Comparison of ENCODE assay signal across 3 cellular contexts in the genomic region with DNA sequence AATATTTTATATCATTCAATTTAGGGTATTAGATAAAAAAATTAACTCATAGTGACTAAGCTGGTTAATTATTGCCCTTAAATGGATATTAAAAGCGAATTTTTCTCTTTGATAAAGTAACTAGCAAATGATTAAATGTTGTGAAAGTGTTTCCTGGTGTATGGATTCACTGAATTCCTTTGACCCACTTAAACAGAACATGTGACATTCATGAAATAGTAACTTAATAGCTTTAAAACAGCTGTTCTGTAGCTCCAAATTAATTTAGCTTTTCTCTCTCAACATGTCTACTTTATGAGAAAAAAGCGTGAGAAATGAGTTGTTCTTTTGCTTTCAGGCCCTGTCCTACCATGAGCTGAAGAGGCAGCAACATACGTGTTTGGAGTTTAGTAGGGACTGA.
A peak's percentile ranks its signal among the peaks of the same experiment; 100 is the strongest.
TF ChIP-seq lines count a peak whose summit lies in the region.

No MANE protein-coding gene starts in this region.

TF ChIP-seq in IMR-90, 13 proteins besides CTCF, POLR2A, EP300 and RAD21:
- TF ChIP-seq, protein P1, sequence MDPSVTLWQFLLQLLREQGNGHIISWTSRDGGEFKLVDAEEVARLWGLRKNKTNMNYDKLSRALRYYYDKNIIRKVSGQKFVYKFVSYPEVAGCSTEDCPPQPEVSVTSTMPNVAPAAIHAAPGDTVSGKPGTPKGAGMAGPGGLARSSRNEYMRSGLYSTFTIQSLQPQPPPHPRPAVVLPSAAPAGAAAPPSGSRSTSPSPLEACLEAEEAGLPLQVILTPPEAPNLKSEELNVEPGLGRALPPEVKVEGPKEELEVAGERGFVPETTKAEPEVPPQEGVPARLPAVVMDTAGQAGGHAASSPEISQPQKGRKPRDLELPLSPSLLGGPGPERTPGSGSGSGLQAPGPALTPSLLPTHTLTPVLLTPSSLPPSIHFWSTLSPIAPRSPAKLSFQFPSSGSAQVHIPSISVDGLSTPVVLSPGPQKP (IDR thresholded peaks at IDR 0.05; ENCODE audit: borderline replicate concordance, low read depth, low read length): no peak
- TF ChIP-seq FOS (IDR thresholded peaks at IDR 0.05; ENCODE audit: low read depth, low read length): no peak
- TF ChIP-seq RFX5 (IDR thresholded peaks at IDR 0.05; ENCODE audit: low read depth, low read length): no peak
- no peak for TF ChIP-seq MAFK (IDR thresholded peaks at IDR 0.05; ENCODE audit: low read depth, low read length)
- no peak for TF ChIP-seq CEBPB (IDR thresholded peaks at IDR 0.05; ENCODE audit: low read depth, low read length)
- TF ChIP-seq RCOR1 (IDR thresholded peaks at IDR 0.05; ENCODE audit: insufficient replicate concordance, low read length): no peak

TF ChIP-seq in liver, 16 proteins besides CTCF, POLR2A, EP300 and RAD21:
- TF ChIP-seq HNF4G (IDR thresholded peaks at IDR 0.05): no peak
- peak in 1 of 2 donors; percentile 34 for TF ChIP-seq RXRA (IDR thresholded peaks at IDR 0.05)
- no peak for TF ChIP-seq FOXA1 (IDR thresholded peaks at IDR 0.05)
- no peak for TF ChIP-seq EGR1 (IDR thresholded peaks at IDR 0.05; ENCODE audit: low read depth in 2 of 2)
- TF ChIP-seq TAF1 (conservative IDR thresholded peaks at IDR 0.05): no peak
- peak; percentile 67 for TF ChIP-seq SP1 (IDR thresholded peaks at IDR 0.05)

TF ChIP-seq in GM23338, 12 proteins besides CTCF, POLR2A, EP300 and RAD21:
- TF ChIP-seq CREB1 (CRISPR knock-in tag; IDR thresholded peaks at IDR 0.05; ENCODE audit: low read depth): no peak
- TF ChIP-seq EZH2phosphoT487 (IDR thresholded peaks at IDR 0.05; ENCODE audit: unreplicated experiment): no peak
- TF ChIP-seq, protein P2, sequence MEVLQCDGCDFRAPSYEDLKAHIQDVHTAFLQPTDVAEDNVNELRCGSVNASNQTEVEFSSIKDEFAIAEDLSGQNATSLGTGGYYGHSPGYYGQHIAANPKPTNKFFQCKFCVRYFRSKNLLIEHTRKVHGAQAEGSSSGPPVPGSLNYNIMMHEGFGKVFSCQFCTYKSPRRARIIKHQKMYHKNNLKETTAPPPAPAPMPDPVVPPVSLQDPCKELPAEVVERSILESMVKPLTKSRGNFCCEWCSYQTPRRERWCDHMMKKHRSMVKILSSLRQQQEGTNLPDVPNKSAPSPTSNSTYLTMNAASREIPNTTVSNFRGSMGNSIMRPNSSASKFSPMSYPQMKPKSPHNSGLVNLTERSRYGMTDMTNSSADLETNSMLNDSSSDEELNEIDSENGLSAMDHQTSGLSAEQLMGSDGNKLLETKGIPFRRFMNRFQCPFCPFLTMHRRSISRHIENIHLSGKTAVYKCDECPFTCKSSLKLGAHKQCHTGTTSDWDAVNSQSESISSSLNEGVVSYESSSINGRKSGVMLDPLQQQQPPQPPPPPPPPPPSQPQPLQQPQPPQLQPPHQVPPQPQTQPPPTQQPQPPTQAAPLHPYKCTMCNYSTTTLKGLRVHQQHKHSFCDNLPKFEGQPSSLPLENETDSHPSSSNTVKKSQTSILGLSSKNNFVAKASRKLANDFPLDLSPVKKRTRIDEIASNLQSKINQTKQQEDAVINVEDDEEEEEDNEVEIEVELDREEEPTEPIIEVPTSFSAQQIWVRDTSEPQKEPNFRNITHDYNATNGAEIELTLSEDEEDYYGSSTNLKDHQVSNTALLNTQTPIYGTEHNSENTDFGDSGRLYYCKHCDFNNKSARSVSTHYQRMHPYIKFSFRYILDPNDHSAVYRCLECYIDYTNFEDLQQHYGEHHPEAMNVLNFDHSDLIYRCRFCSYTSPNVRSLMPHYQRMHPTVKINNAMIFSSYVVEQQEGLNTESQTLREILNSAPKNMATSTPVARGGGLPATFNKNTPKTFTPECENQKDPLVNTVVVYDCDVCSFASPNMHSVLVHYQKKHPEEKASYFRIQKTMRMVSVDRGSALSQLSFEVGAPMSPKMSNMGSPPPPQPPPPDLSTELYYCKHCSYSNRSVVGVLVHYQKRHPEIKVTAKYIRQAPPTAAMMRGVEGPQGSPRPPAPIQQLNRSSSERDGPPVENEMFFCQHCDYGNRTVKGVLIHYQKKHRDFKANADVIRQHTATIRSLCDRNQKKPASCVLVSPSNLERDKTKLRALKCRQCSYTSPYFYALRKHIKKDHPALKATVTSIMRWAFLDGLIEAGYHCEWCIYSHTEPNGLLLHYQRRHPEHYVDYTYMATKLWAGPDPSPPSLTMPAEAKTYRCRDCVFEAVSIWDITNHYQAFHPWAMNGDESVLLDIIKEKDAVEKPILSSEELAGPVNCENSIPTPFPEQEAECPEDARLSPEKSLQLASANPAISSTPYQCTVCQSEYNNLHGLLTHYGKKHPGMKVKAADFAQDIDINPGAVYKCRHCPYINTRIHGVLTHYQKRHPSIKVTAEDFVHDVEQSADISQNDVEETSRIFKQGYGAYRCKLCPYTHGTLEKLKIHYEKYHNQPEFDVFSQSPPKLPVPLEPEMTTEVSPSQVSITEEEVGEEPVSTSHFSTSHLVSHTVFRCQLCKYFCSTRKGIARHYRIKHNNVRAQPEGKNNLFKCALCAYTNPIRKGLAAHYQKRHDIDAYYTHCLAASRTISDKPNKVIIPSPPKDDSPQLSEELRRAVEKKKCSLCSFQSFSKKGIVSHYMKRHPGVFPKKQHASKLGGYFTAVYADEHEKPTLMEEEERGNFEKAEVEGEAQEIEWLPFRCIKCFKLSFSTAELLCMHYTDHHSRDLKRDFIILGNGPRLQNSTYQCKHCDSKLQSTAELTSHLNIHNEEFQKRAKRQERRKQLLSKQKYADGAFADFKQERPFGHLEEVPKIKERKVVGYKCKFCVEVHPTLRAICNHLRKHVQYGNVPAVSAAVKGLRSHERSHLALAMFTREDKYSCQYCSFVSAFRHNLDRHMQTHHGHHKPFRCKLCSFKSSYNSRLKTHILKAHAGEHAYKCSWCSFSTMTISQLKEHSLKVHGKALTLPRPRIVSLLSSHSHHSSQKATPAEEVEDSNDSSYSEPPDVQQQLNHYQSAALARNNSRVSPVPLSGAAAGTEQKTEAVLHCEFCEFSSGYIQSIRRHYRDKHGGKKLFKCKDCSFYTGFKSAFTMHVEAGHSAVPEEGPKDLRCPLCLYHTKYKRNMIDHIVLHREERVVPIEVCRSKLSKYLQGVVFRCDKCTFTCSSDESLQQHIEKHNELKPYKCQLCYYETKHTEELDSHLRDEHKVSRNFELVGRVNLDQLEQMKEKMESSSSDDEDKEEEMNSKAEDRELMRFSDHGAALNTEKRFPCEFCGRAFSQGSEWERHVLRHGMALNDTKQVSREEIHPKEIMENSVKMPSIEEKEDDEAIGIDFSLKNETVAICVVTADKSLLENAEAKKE (CRISPR knock-in tag; IDR thresholded peaks at IDR 0.05): no peak
- TF ChIP-seq, protein P3, sequence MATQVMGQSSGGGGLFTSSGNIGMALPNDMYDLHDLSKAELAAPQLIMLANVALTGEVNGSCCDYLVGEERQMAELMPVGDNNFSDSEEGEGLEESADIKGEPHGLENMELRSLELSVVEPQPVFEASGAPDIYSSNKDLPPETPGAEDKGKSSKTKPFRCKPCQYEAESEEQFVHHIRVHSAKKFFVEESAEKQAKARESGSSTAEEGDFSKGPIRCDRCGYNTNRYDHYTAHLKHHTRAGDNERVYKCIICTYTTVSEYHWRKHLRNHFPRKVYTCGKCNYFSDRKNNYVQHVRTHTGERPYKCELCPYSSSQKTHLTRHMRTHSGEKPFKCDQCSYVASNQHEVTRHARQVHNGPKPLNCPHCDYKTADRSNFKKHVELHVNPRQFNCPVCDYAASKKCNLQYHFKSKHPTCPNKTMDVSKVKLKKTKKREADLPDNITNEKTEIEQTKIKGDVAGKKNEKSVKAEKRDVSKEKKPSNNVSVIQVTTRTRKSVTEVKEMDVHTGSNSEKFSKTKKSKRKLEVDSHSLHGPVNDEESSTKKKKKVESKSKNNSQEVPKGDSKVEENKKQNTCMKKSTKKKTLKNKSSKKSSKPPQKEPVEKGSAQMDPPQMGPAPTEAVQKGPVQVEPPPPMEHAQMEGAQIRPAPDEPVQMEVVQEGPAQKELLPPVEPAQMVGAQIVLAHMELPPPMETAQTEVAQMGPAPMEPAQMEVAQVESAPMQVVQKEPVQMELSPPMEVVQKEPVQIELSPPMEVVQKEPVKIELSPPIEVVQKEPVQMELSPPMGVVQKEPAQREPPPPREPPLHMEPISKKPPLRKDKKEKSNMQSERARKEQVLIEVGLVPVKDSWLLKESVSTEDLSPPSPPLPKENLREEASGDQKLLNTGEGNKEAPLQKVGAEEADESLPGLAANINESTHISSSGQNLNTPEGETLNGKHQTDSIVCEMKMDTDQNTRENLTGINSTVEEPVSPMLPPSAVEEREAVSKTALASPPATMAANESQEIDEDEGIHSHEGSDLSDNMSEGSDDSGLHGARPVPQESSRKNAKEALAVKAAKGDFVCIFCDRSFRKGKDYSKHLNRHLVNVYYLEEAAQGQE (IDR thresholded peaks at IDR 0.05; ENCODE audit: unreplicated experiment): no peak
- no peak for TF ChIP-seq STAT1 (IDR thresholded peaks at IDR 0.05; ENCODE audit: unreplicated experiment)
- no peak for TF ChIP-seq JUNB (IDR thresholded peaks at IDR 0.05; ENCODE audit: unreplicated experiment)
- TF ChIP-seq POLR2AphosphoS5 (IDR thresholded peaks at IDR 0.05; ENCODE audit: low read depth): no peak
- no peak for TF ChIP-seq ZNF114 (CRISPR knock-in tag; IDR thresholded peaks at IDR 0.05)
- no peak for TF ChIP-seq ZNF331 (CRISPR knock-in tag; IDR thresholded peaks at IDR 0.05; ENCODE audit: low read depth)
- TF ChIP-seq, protein P4, sequence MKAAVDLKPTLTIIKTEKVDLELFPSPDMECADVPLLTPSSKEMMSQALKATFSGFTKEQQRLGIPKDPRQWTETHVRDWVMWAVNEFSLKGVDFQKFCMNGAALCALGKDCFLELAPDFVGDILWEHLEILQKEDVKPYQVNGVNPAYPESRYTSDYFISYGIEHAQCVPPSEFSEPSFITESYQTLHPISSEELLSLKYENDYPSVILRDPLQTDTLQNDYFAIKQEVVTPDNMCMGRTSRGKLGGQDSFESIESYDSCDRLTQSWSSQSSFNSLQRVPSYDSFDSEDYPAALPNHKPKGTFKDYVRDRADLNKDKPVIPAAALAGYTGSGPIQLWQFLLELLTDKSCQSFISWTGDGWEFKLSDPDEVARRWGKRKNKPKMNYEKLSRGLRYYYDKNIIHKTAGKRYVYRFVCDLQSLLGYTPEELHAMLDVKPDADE (IDR thresholded peaks at IDR 0.05): no peak
- no peak for TF ChIP-seq NANOG (IDR thresholded peaks at IDR 0.05; ENCODE audit: borderline replicate concordance)
- TF ChIP-seq EZH2 (IDR thresholded peaks at IDR 0.05; ENCODE audit: low read depth, unreplicated experiment): no peak
